Comparison of ENCODE assay signal across 26 cellular contexts in the genomic region with DNA sequence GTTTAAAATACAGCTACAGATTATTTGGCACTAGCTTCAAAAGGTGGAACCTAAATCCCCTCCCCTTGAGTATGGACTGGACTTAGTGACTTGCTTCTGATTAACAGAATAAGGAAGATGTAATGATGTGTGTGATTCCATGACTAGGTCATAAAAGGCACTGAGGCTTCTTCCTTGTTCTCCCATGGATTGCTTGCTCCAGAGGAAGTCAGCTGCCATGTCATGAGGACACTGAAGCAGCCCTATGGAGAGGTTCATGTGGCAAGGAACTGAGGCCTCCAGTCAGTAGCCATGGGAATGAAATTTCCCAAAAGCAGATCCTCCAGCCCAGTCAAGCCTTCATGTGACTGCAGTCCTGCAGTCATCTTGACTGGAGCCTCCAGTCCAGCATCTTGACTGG.
"Had no signal": no experiment of that assay in that cellular context is flagged by ENCODE, and none has a peak within 500 bp of the region (broad histone marks: within the 10 kb centered on the region; RNA-seq: fewer than 3 reads in every experiment).

No MANE protein-coding gene starts in this region.

- H3K36me3 ChIP-seq: cardiac muscle cell, right lobe of liver, uterus had no signal

- H3K4me3 Mint-ChIP-seq: activated naive CD4-positive, alpha-beta T cell treated with anti-CD3 and anti-CD28 coated beads, Interleukin-2, amount 10 ng/mL, durations not matched to agents 7 days and 5 days; nephron progenitor cell; stimulated activated effector memory CD8-positive, alpha-beta T cell treated with anti-CD3 and anti-CD28 coated beads, Interleukin-12 subunit alpha, Interleukin-12 subunit beta, amount 100 ng/mL, for 72 hours had no signal

- DNase-seq: activated CD4-positive, alpha-beta T cell treated with anti-CD3 and anti-CD28 coated beads, Interleukin-2, amount 50 U/mL, for 4 hours; activated CD8-positive, alpha-beta memory T cell treated with anti-CD3 and anti-CD28 coated beads for 24 hours; activated CD8-positive, alpha-beta memory T cell treated with anti-CD3 and anti-CD28 coated beads, Interleukin-2, amount 50 U/mL, for 4 hours; activated effector memory CD4-positive, alpha-beta T cell treated with Interleukin-2 at 50 U/mL for 16 hours; activated naive CD4-positive, alpha-beta T cell treated with anti-CD3 and anti-CD28 coated beads, Interleukin-2, amount 10 ng/mL, durations not matched to agents 7 days and 5 days; activated T-cell treated with anti-CD3 and anti-CD28 coated beads, Interleukin-2, amount 50 U/mL, for 48 hours; anterior cingulate cortex; body of pancreas; effector memory CD4-positive, alpha-beta T cell; gastrocnemius medialis; hippocampal formation; midbrain; nephron progenitor cell; nucleus accumbens; right lobe of liver; stimulated activated CD4-positive, alpha-beta T cell treated with anti-CD3 and anti-CD28 coated beads, Interleukin-1b, Interleukin-23, amount 100 ng/mL, for 48 hours; stomach; uterus had no signal

- H3K27ac Mint-ChIP-seq: activated naive CD4-positive, alpha-beta T cell treated with anti-CD3 and anti-CD28 coated beads, Interleukin-2, amount 10 ng/mL, durations not matched to agents 7 days and 5 days; nephron progenitor cell; stimulated activated effector memory CD8-positive, alpha-beta T cell treated with anti-CD3 and anti-CD28 coated beads, Interleukin-12 subunit alpha, Interleukin-12 subunit beta, amount 100 ng/mL, for 72 hours had no signal

- ATAC-seq: activated CD4-positive, CD25-positive, alpha-beta regulatory T cell treated with anti-CD3 and anti-CD28 coated beads, Interleukin-2, amount 50 U/mL, for 24 hours; body of pancreas; gastrocnemius medialis; right lobe of liver; stimulated activated effector memory CD8-positive, alpha-beta T cell treated with anti-CD3 and anti-CD28 coated beads, Interleukin-12 subunit alpha, Interleukin-12 subunit beta, amount 100 ng/mL, for 72 hours had no signal

- H3K27me3 Mint-ChIP-seq: activated naive CD4-positive, alpha-beta T cell treated with anti-CD3 and anti-CD28 coated beads, Interleukin-2, amount 10 ng/mL, durations not matched to agents 7 days and 5 days had no signal

- H3K4me1 Mint-ChIP-seq: nephron progenitor cell had no signal

- H3K4me3 ChIP-seq: body of pancreas, cardiac muscle cell, esophagus muscularis mucosa, gastrocnemius medialis, right lobe of liver, skin epidermis, stomach, suprapubic skin, tibial nerve, uterus had no signal

- H3K9me3 ChIP-seq: body of pancreas, esophagus muscularis mucosa, gastrocnemius medialis, right lobe of liver, stomach, suprapubic skin, tibial nerve, uterus had no signal

- H3K27ac ChIP-seq: body of pancreas, cardiac muscle cell, esophagus muscularis mucosa, gastrocnemius medialis, right lobe of liver, skin epidermis, stomach, suprapubic skin, tibial nerve, uterus, VCaP had no signal

- H3K9me3 Mint-ChIP-seq: stimulated activated effector memory CD8-positive, alpha-beta T cell treated with anti-CD3 and anti-CD28 coated beads, Interleukin-12 subunit alpha, Interleukin-12 subunit beta, amount 100 ng/mL, for 72 hours had no signal

- H3K27me3 ChIP-seq: body of pancreas, cardiac muscle cell, esophagus muscularis mucosa, gastrocnemius medialis, right lobe of liver, stomach, suprapubic skin, tibial nerve, uterus had no signal

- H3K4me1 ChIP-seq: body of pancreas, gastrocnemius medialis, uterus had no signal
